Comparison of ENCODE assay signal across 16 cellular contexts in the genomic region with DNA sequence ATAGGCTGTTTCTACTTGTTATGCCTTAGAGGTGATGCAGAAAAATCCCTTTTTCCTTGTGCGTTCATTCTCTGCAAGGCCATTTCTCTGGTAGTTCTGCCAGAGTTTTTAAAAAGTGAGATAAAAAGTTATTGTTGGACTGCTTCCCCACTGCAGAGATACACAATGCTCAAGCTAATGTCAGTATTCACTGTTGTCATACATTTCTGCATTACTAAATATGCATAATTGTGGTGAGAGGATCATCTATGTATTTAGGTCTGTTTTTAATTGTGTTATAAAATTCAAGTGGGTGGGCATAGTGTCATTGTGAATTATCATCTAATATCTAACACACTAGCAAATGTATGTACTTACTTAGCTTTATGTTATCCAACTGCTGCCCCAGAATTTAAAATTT.
DNase-seq lines count a peak whose midpoint lies in the region; ATAC-seq and TF ChIP-seq lines count a peak whose summit lies in the region.
"Had no signal": no experiment of that assay in that cellular context is flagged by ENCODE, and none has a peak within 500 bp of the region (broad histone marks: within the 10 kb centered on the region; RNA-seq: fewer than 3 reads in every experiment).

No MANE protein-coding gene starts in this region.

- no peak overlapping the region for H2BK15ac ChIP-seq in IMR-90 (ENCODE audit: low read depth, low read length)

- no peak overlapping the region for H3K56ac ChIP-seq in IMR-90 (ENCODE audit: extremely low read depth, insufficient read depth, low read length)

- H4K8ac ChIP-seq in IMR-90 (ENCODE audit: low read depth in 2 of 2, low read length in 2 of 2): no peak overlapping the region

- H3K27ac Mint-ChIP-seq in nephron: peak overlapping the region in 2 of 3 experiments; percentile 45 to 73
- H3K27ac Mint-ChIP-seq: CD4-positive, alpha-beta T cell; GM23338 had no signal

- H3K27ac ChIP-seq in IMR-90 (ENCODE audit: insufficient read depth, low read length) (no peak overlapping the region), aorta (ENCODE audit: low read depth in 1 of 2, low read length in 2 of 2) (no peak overlapping the region)
- H3K27ac ChIP-seq: C4-2B, HL-60 had no signal

- TF ChIP-seq CTCF in IMR-90 (conservative IDR thresholded peaks at IDR 0.05; ENCODE audit: low read depth, low read length): no peak
- TF ChIP-seq CTCF in choroid plexus epithelial cell (conservative IDR thresholded peaks at IDR 0.05; ENCODE audit: low read depth, low read length): no peak
- no peak for TF ChIP-seq CTCF in nephron (IDR thresholded peaks at IDR 0.05; ENCODE audit: unreplicated experiment in 3 of 3)

- H3K4me3 ChIP-seq in IMR-90 (ENCODE audit: insufficient read depth, low read depth, low read length) (no peak overlapping the region), choroid plexus epithelial cell (ENCODE audit: low read depth, low read length) (no peak overlapping the region), aorta (ENCODE audit: low read length in 2 of 2) (no peak overlapping the region)
- H3K4me3 ChIP-seq: GM23338 had no signal

- no peaks in the 10 kb centered on the region for H3K4me1 ChIP-seq in IMR-90 (ENCODE audit: control insufficient read depth, insufficient read depth, low read length)
- H3K4me1 ChIP-seq in aorta (ENCODE audit: control insufficient read depth in 1 of 2, insufficient read depth in 2 of 2, low read length in 2 of 2): peaks cover 0 to 2% of the 10 kb centered on the region in 2 donors
- H3K4me1 ChIP-seq: Caco-2 had no signal

- H3K4me1 Mint-ChIP-seq in nephron: peaks cover 21% of the 10 kb centered on the region

- no peak overlapping the region for H4K5ac ChIP-seq in IMR-90 (ENCODE audit: low read depth, low read length)

- H3K9me1 ChIP-seq in IMR-90 (ENCODE audit: insufficient read depth, low read length): no peaks in the 10 kb centered on the region

- no peak for TF ChIP-seq POLR2A in IMR-90 (IDR thresholded peaks at IDR 0.05; ENCODE audit: low read depth, low read length)

- H3K4ac ChIP-seq in IMR-90 (ENCODE audit: low read depth, low read length): no peak overlapping the region

- no peak overlapping the region for H2AK9ac ChIP-seq in IMR-90 (replicated peaks; ENCODE audit: low read depth, low read length, poor library complexity)

- BruUV-seq in IMR-90 (replicated peaks; lab: Mats Ljungman, UMichigan): no TSS peak

- intact Hi-C loops in IMR-90 (cut with micrococcal nuclease) (loop anchor here (10.0 kb wide), 1 partner anchor 592 kb away; no protein-coding TSS in a partner anchor), aorta (cut with DNase I) (no loop called here)

- no peak overlapping the region for H4K91ac ChIP-seq in IMR-90 (ENCODE audit: insufficient read depth, low read depth, low read length)

- no peak overlapping the region for H2BK20ac ChIP-seq in IMR-90 (ENCODE audit: low read depth, low read length)

- H2AK5ac ChIP-seq in IMR-90 (ENCODE audit: low read depth, low read length): no peak overlapping the region

- in situ Hi-C loops in IMR-90 (cut with MboI; ENCODE audit: low sequenced_read_pairs): no loop called here

- H3K9me3 Mint-ChIP-seq in nephron: peaks cover 6% of the 10 kb centered on the region

- no CpG with 5 or more reads among the region's 1 CpG for WGBS in IMR-90 (ENCODE audit: extremely low coverage in 2 of 2, insufficient read length in 1 of 2), 2 experiments
- 0 to 4% methylated on average over 1 of the region's 1 CpG for WGBS in aorta, 2 donors

- no peak overlapping the region for H3K18ac ChIP-seq in IMR-90 (ENCODE audit: low read depth, low read length)

- H3K14ac ChIP-seq in IMR-90 (replicated peaks; ENCODE audit: low read depth, low read length): no peak overlapping the region

- H2BK5ac ChIP-seq in IMR-90 (ENCODE audit: low read depth, low read length, poor library complexity, severe bottlenecking): no peak overlapping the region

- H3K36me3 ChIP-seq in IMR-90 (ENCODE audit: control insufficient read depth, insufficient read depth, low read length) (no peaks in the 10 kb centered on the region), aorta (ENCODE audit: control insufficient read depth in 1 of 2, insufficient read depth in 2 of 2, low read length in 1 of 2) (no peaks in the 10 kb centered on the region)

- no peak overlapping the region for H3K4me3 Mint-ChIP-seq in nephron
- H3K4me3 Mint-ChIP-seq: CD4-positive, alpha-beta T cell; GM23338 had no signal

- POLR2A ChIA-PET in IMR-90 (lab: Charles Lee; ENCODE audit: unreplicated experiment): no interaction called here

- no peak overlapping the region for H3K4me2 ChIP-seq in IMR-90 (ENCODE audit: low read depth, low read length)
- H3K4me2 ChIP-seq: GM23338 had no signal

- no peaks in the 10 kb centered on the region for H3K79me1 ChIP-seq in IMR-90 (ENCODE audit: low read depth in 1 of 2, low read length in 2 of 2)

- no peak overlapping the region for H2BK120ac ChIP-seq in IMR-90 (ENCODE audit: low read depth, low read length)

- DNase-seq in IMR-90 (no peak), choroid plexus epithelial cell (ENCODE audit: low read depth) (peak; percentile 10), aorta (no peak), NCI-H1417 treated with DMSO at 0.1 percent for 48 hours (lab: John Stamatoyannopoulos, UW) (no peak), anterior cingulate cortex (lab: John Stamatoyannopoulos, UW) (no peak)
- DNase-seq: ACHN; AML-193; Caco-2; CD4-positive, alpha-beta T cell; GDM1; HCEC 1CT had no signal

- H3K9ac ChIP-seq in IMR-90 (ENCODE audit: low read depth, low read length): no peak overlapping the region

- no peak overlapping the region for H3K23ac ChIP-seq in IMR-90 (ENCODE audit: low read depth, low read length)

- no peaks in the 10 kb centered on the region for H4K20me1 ChIP-seq in IMR-90 (ENCODE audit: insufficient read depth, low read length)

- dilution Hi-C loops in IMR-90 (cut with HindIII; ENCODE audit: low sequenced_read_pairs, unreplicated experiment): no loop called here

- ATAC-seq in IMR-90 (ENCODE audit: low read depth) (0 out of 2 replicates have a peak, but pooled peaks have one; percentile 29), aorta (ENCODE audit: low FRiP score) (peak; percentile 46), HG03159 (IDR thresholded peaks at IDR 0.05; ENCODE audit: unreplicated experiment) (no peak)
- ATAC-seq: GM23338 had no signal

- no peaks in the 10 kb centered on the region for H3K27me3 ChIP-seq in IMR-90 (ENCODE audit: control insufficient read depth, insufficient read depth, low read length)
- no peaks in the 10 kb centered on the region for H3K27me3 ChIP-seq in aorta (ENCODE audit: control insufficient read depth in 1 of 2, insufficient read depth in 2 of 2, low read length in 1 of 2)

- no peaks in the 10 kb centered on the region for H3K27me3 Mint-ChIP-seq in nephron (ENCODE audit: low read depth)
- H3K27me3 Mint-ChIP-seq: CD4-positive, alpha-beta T cell had no signal

- no peak overlapping the region for H2AFZ ChIP-seq in IMR-90 (replicated peaks; ENCODE audit: low read length, poor library complexity)
- H2AFZ ChIP-seq: GM23338 had no signal

- H3K9me3 ChIP-seq in IMR-90 (ENCODE audit: control insufficient read depth, insufficient read depth, low read length) (no peaks in the 10 kb centered on the region), aorta (ENCODE audit: control insufficient read depth, low read length) (no peaks in the 10 kb centered on the region)
- H3K9me3 ChIP-seq: Caco-2 had no signal

- no peaks in the 10 kb centered on the region for H3K36me3 Mint-ChIP-seq in nephron (ENCODE audit: low read depth)

- CTCF ChIA-PET in IMR-90 (lab: Yijun Ruan, JAX): no interaction called here

- TF ChIP-seq RAD21 in IMR-90 (IDR thresholded peaks at IDR 0.05; ENCODE audit: low read length): no peak

TF ChIP-seq in IMR-90, 13 proteins besides CTCF, POLR2A, EP300 and RAD21:
- no peak for TF ChIP-seq FOS (IDR thresholded peaks at IDR 0.05; ENCODE audit: low read depth, low read length)
- TF ChIP-seq BHLHE40 (IDR thresholded peaks at IDR 0.05; ENCODE audit: low read depth, low read length): no peak
- TF ChIP-seq ELK1 (IDR thresholded peaks at IDR 0.05; ENCODE audit: borderline replicate concordance, low read depth, low read length): no peak
- no peak for TF ChIP-seq RCOR1 (IDR thresholded peaks at IDR 0.05; ENCODE audit: insufficient replicate concordance, low read length)
- TF ChIP-seq MAFK (IDR thresholded peaks at IDR 0.05; ENCODE audit: low read depth, low read length): no peak
- TF ChIP-seq RFX5 (IDR thresholded peaks at IDR 0.05; ENCODE audit: low read depth, low read length): no peak
- TF ChIP-seq CHD1 (IDR thresholded peaks at IDR 0.05; ENCODE audit: low read depth, low read length): no peak
- TF ChIP-seq MAZ (IDR thresholded peaks at IDR 0.05; ENCODE audit: borderline replicate concordance, low read depth, low read length): no peak
- TF ChIP-seq MXI1 (IDR thresholded peaks at IDR 0.05; ENCODE audit: borderline replicate concordance, low read depth, low read length): no peak
- no peak for TF ChIP-seq NFE2L2 (IDR thresholded peaks at IDR 0.05; ENCODE audit: low read depth, low read length)
- no peak for TF ChIP-seq CEBPB (IDR thresholded peaks at IDR 0.05; ENCODE audit: low read depth, low read length)
- TF ChIP-seq SMC3 (IDR thresholded peaks at IDR 0.05; ENCODE audit: low read depth, low read length): no peak
- TF ChIP-seq USF2 (IDR thresholded peaks at IDR 0.05; ENCODE audit: low read depth, low read length): no peak
